Comparison of ENCODE assay signal across 18 cellular contexts in the genomic region with DNA sequence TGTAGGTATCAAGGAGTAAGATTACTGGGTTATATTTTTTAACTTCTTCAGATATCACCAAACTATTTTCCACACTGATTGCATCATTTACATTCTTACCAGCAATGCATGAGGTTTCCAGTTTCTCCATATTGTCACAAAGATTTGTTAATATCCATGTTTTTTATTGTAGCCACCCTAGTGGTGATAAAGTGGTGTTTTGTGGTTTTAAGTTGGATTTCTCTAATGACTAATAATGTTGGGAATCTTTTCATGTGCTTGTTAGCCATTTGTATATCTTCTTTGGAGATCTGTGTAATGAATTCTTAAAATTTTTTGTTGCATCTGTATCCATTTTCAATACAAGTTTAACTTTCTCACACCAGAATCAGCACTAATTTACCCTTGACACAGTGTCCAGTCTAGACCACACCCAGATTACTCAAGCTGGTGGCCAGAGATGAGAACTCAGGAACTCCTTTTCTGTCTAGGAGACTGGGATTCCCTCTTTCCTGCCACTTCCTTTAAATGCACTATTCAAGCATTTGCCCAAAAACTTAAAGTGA.
DNase-seq lines count a peak whose midpoint lies in the region; ATAC-seq and TF ChIP-seq lines count a peak whose summit lies in the region.
"Had no signal": no experiment of that assay in that cellular context is flagged by ENCODE, and none has a peak within 500 bp of the region (broad histone marks: within the 10 kb centered on the region; RNA-seq: fewer than 3 reads in every experiment).

No MANE protein-coding gene starts in this region.

- H3K4me3 Mint-ChIP-seq in HFFc6 = no peak overlapping the region
- H3K4me3 Mint-ChIP-seq: activated naive CD8-positive, alpha-beta T cell treated with anti-CD3 and anti-CD28 coated beads for 36 hours; nephron had no signal

- H3K4me1 Mint-ChIP-seq in HFFc6 (ENCODE audit: low read depth) = no peaks in the 10 kb centered on the region
- H3K4me1 Mint-ChIP-seq: activated naive CD8-positive, alpha-beta T cell treated with anti-CD3 and anti-CD28 coated beads for 36 hours had no signal

- TF ChIP-seq CTCF in HFFc6 (IDR thresholded peaks at IDR 0.05) (no peak), astrocyte of the spinal cord (IDR thresholded peaks at IDR 0.05; ENCODE audit: low read depth, low read length) (no peak)

- H3K9me3 Mint-ChIP-seq in HFFc6 = peaks cover 16% of the 10 kb centered on the region
- H3K9me3 Mint-ChIP-seq: activated naive CD8-positive, alpha-beta T cell treated with anti-CD3 and anti-CD28 coated beads for 36 hours had no signal

- H3K27ac Mint-ChIP-seq in HFFc6 = no peak overlapping the region
- H3K27ac Mint-ChIP-seq: activated naive CD8-positive, alpha-beta T cell treated with anti-CD3 and anti-CD28 coated beads for 36 hours; nephron had no signal

- DNase-seq in A172 (ENCODE audit: low spot score) = peak; percentile 97
- peak; percentile 42 for DNase-seq in HFFc6
- peak; percentile 71 for DNase-seq in astrocyte of the spinal cord (ENCODE audit: low read depth, low spot score)
- DNase-seq in iris pigment epithelial cell (ENCODE audit: low read depth) = peak; percentile 87
- no peak for DNase-seq in DMS 273 (lab: John Stamatoyannopoulos, UW; ENCODE audit: unreplicated experiment)
- DNase-seq in C1 segment of cervical spinal cord (lab: John Stamatoyannopoulos, UW) = no peak
- DNase-seq: activated CD4-positive, alpha-beta T cell treated with anti-CD3 and anti-CD28 coated beads for 4 hours; activated naive CD8-positive, alpha-beta T cell treated with anti-CD3 and anti-CD28 coated beads for 36 hours; Caco-2; MM.1S; NCI-H2081 treated with DMSO at 0.1 percent for 48 hours; NCI-H774; retina; testis had no signal

- H3K27me3 Mint-ChIP-seq in HFFc6 (ENCODE audit: insufficient read depth) = no peaks in the 10 kb centered on the region
- H3K27me3 Mint-ChIP-seq: activated naive CD8-positive, alpha-beta T cell treated with anti-CD3 and anti-CD28 coated beads for 36 hours had no signal

- no peak overlapping the region for H3K4me3 ChIP-seq in astrocyte of the spinal cord (ENCODE audit: low read depth, low read length)
- H3K4me3 ChIP-seq: testis had no signal

- in situ Hi-C loops in astrocyte of the spinal cord (cut with HindIII; ENCODE audit: low sequenced_read_pairs) = no loop called here

- no peak for ATAC-seq in GM19467 (IDR thresholded peaks at IDR 0.05; ENCODE audit: unreplicated experiment)
- no peak for ATAC-seq in GM18861 (IDR thresholded peaks at IDR 0.05; ENCODE audit: unreplicated experiment)
- ATAC-seq: Right ventricle myocardium inferior had no signal

- H3K36me3 Mint-ChIP-seq in HFFc6 (ENCODE audit: low read depth) = no peaks in the 10 kb centered on the region
- H3K36me3 Mint-ChIP-seq: activated naive CD8-positive, alpha-beta T cell treated with anti-CD3 and anti-CD28 coated beads for 36 hours had no signal

Comparison
In these comparisons a context has a peak if more than half of its experiments do, and no peak if none do; other contexts are left out.
1. DNase-seq: peak in A172 (single experiment), HFFc6 (single experiment), astrocyte of the spinal cord (single experiment) and iris pigment epithelial cell (single experiment); none in DMS 273 (single experiment) and C1 segment of cervical spinal cord (0 of 14).